In the genomic region with DNA sequence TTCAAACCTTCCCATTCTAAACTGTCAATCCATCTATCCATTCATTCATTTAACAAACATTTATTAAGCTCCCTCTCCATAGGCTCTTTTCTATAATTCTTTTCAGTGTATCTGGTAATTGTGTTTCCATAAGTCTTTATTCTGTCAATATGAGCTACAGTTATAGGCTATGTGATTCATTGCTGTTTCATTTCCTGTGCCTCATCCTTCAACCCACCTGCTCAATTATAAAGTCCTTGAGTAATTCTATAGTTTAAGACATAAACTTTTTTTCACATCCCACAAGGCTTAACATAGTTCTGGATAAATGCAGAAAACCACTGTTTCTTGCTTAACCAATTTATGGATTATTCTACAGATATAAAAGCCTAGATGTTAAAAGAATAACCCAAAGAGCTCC, we compare ENCODE assay signal across 21 cellular contexts.
DNase-seq lines count a peak whose midpoint lies in the region; ATAC-seq, FAIRE-seq and TF ChIP-seq lines count a peak whose summit lies in the region.
"Had no signal": no experiment of that assay in that cellular context is flagged by ENCODE, and none has a peak within 500 bp of the region (broad histone marks: within the 10 kb centered on the region; RNA-seq: fewer than 3 reads in every experiment).

No MANE protein-coding gene starts in this region.

- no peak overlapping the region for H3K4me3 Mint-ChIP-seq in CD4-positive, alpha-beta T cell
- H3K4me3 Mint-ChIP-seq: activated naive CD8-positive, alpha-beta T cell; CD8-positive, alpha-beta memory T cell; IgD-negative memory B cell had no signal

- no peak for TF ChIP-seq POLR2A in H54 (IDR thresholded peaks at IDR 0.05; ENCODE audit: low read depth, low read length)

- ATAC-seq in foreskin keratinocyte, result peak; percentile 79
- no peak for ATAC-seq in HG02642 (IDR thresholded peaks at IDR 0.05; ENCODE audit: poor library complexity, unreplicated experiment)
- no peak for ATAC-seq in CD4-positive, alpha-beta T cell (ENCODE audit: poor library complexity)
- ATAC-seq: upper lobe of right lung had no signal

- FAIRE-seq in H54 (lab: Jason Lieb, UNC), result no peak
- FAIRE-seq: colon had no signal

- H3K36me3 Mint-ChIP-seq in CD4-positive, alpha-beta T cell (ENCODE audit: low read depth), result no peaks in the 10 kb centered on the region
- H3K36me3 Mint-ChIP-seq: activated naive CD8-positive, alpha-beta T cell; CD8-positive, alpha-beta memory T cell; IgD-negative memory B cell had no signal

- DNase-seq in EL (peak; percentile 52), LHCN-M2 (ENCODE audit: low read depth) (peak; percentile 23), RWPE1 (ENCODE audit: low spot score) (peak; percentile 20), foreskin keratinocyte (peak; percentile 56 to 81), H54 (ENCODE audit: insufficient read length, low spot score) (no peak), SKM-1 treated with dmso at 0.1 percent for 144 hours (lab: John Stamatoyannopoulos, UW; ENCODE audit: unreplicated experiment) (no peak)
- no peak for DNase-seq in CD4-positive, alpha-beta T cell
- DNase-seq: activated CD4-positive, CD25-positive, alpha-beta regulatory T cell treated with anti-CD3 and anti-CD28 coated beads, Interleukin-2, amount 50 U/mL, for 72 hours; CD8-positive, alpha-beta memory T cell; DND-41; NCI-H2029 treated with DMSO at 0.1 percent for 48 hours; Right ventricle myocardium superior; stimulated activated CD4-positive, alpha-beta T cell treated with anti-CD3 and anti-CD28 coated beads, Interleukin-12 subunit alpha, Interleukin-12 subunit beta, amount 100 ng/mL, for 4 hours; upper lobe of right lung had no signal

- TF ChIP-seq CTCF in RWPE1 (conservative IDR thresholded peaks at IDR 0.05; ENCODE audit: low read depth), result no peak
- no peak for TF ChIP-seq CTCF in foreskin keratinocyte (conservative IDR thresholded peaks at IDR 0.05)
- TF ChIP-seq CTCF in CD4-positive, alpha-beta T cell (IDR thresholded peaks at IDR 0.05), result no peak

- CTCF ChIA-PET in RWPE1 (lab: Yijun Ruan, JAX), result no interaction called here
- CTCF ChIA-PET in CD4-positive, alpha-beta T cell (lab: Charles Lee), result no interaction called here

- no peaks in the 10 kb centered on the region for H3K9me3 Mint-ChIP-seq in CD4-positive, alpha-beta T cell
- H3K9me3 Mint-ChIP-seq: CD8-positive, alpha-beta memory T cell; IgD-negative memory B cell had no signal

- H3K27me3 ChIP-seq in foreskin keratinocyte, result no peaks in the 10 kb centered on the region
- no peaks in the 10 kb centered on the region for H3K27me3 ChIP-seq in CD4-positive, alpha-beta T cell (ENCODE audit: control insufficient read depth, insufficient read depth, low read length)
- H3K27me3 ChIP-seq: hepatocyte, neutrophil, upper lobe of right lung had no signal

- H3K27ac ChIP-seq in RWPE1 (no peak overlapping the region), foreskin keratinocyte (peak overlapping the region; percentile 16)
- H3K27ac ChIP-seq in CD4-positive, alpha-beta T cell (ENCODE audit: low read depth, low read length), result no peak overlapping the region
- H3K27ac ChIP-seq: hepatocyte, neutrophil, upper lobe of right lung had no signal

- peaks cover 54% of the 10 kb centered on the region for H3K4me1 ChIP-seq in foreskin keratinocyte
- H3K4me1 ChIP-seq: upper lobe of right lung had no signal

- peaks cover 4% of the 10 kb centered on the region for H3K27me3 Mint-ChIP-seq in CD4-positive, alpha-beta T cell
- H3K27me3 Mint-ChIP-seq: IgD-negative memory B cell had no signal

- H3K9me3 ChIP-seq in CD4-positive, alpha-beta T cell (ENCODE audit: control insufficient read depth, low read length), result no peaks in the 10 kb centered on the region
- H3K9me3 ChIP-seq: HAP-1, neutrophil, upper lobe of right lung had no signal

- H3K27ac Mint-ChIP-seq in CD4-positive, alpha-beta T cell, result no peak overlapping the region
- H3K27ac Mint-ChIP-seq: activated naive CD8-positive, alpha-beta T cell; CD8-positive, alpha-beta memory T cell; IgD-negative memory B cell had no signal

- H3K4me1 Mint-ChIP-seq in CD4-positive, alpha-beta T cell (ENCODE audit: low read depth), result no peaks in the 10 kb centered on the region
- H3K4me1 Mint-ChIP-seq: CD8-positive, alpha-beta memory T cell; IgD-negative memory B cell had no signal

- intact Hi-C loops in CD4-positive, alpha-beta T cell (cut with DNase I, micrococcal nuclease), result no loop called here

- POLR2A ChIA-PET in RWPE1 (lab: Yijun Ruan, JAX; ENCODE audit: low non-redundant PET), result no interaction called here
- POLR2A ChIA-PET in CD4-positive, alpha-beta T cell (lab: Charles Lee), result no interaction called here

Comparison
In these comparisons a context has a peak if more than half of its experiments do, and no peak if none do; other contexts are left out.
1. DNase-seq: peak in EL (single experiment), LHCN-M2 (single experiment), RWPE1 (single experiment) and foreskin keratinocyte (2 of 2); none in H54 (single experiment), SKM-1 treated with dmso at 0.1 percent for 144 hours (single experiment) and CD4-positive, alpha-beta T cell (0 of 10).